In genomic region chr2:239889641-239890055, GRCh38 we compare ENCODE assay signal across 18 cellular contexts.
A peak's percentile ranks its signal among the peaks of the same experiment; 100 is the strongest.
DNase-seq lines count a peak whose midpoint lies in the region; ATAC-seq and TF ChIP-seq lines count a peak whose summit lies in the region.
"Had no signal": no experiment of that assay in that cellular context is flagged by ENCODE, and none has a peak within 500 bp of the region (broad histone marks: within the 10 kb centered on the region; RNA-seq: fewer than 3 reads in every experiment).

No MANE protein-coding gene starts in this region.

- H3K36me3 ChIP-seq in stomach (no peaks in the 10 kb centered on the region), psoas muscle (ENCODE audit: insufficient read depth in 1 of 2, low read depth in 1 of 2) (no peaks in the 10 kb centered on the region)
- H3K36me3 ChIP-seq: colonic mucosa, tibial nerve had no signal

- no peak for TF ChIP-seq POLR2A in stomach (IDR thresholded peaks at IDR 0.05)

- ATAC-seq in left lobe of liver (no peak), psoas muscle (no peak)
- ATAC-seq: activated CD8-positive, alpha-beta T cell treated with anti-CD3 and anti-CD28 coated beads, Interleukin-2, amount 10 ng/mL, durations not matched to agents 7 days and 5 days; activated naive CD4-positive, alpha-beta T cell treated with anti-CD3 and anti-CD28 coated beads, Interleukin-2, amount 50 U/mL, for 72 hours; activated T-cell treated with anti-CD3 and anti-CD28 coated beads, Interleukin-2, amount 50 U/mL, for 72 hours; CD8-positive, alpha-beta T cell; SK-N-SH treated with all-trans-retinoic acid at 6 μM for 48 hours had no signal

- H3K27me3 ChIP-seq in stomach (no peaks in the 10 kb centered on the region), psoas muscle (ENCODE audit: insufficient read depth in 3 of 3, low read length in 2 of 3) (peaks cover 0 to 1% (median 0%) of the 10 kb centered on the region in 3 donors)
- H3K27me3 ChIP-seq: colonic mucosa, hepatocyte, tibial nerve had no signal

- H3K4me3 ChIP-seq in stomach: no peak overlapping the region
- no peak overlapping the region for H3K4me3 ChIP-seq in psoas muscle
- H3K4me3 ChIP-seq: colonic mucosa, hepatocyte, tibial nerve had no signal

- intact Hi-C loops in stomach (cut with DNase I; ENCODE audit: low total_unique reads): loop anchor here (10.0 kb wide), 1 partner anchor 855 kb away; no protein-coding TSS in a partner anchor
- intact Hi-C loops in psoas muscle (cut with DNase I): loop anchor here (10.0 kb wide), 3 partner anchors 195 to 855 kb away; no protein-coding TSS in a partner anchor

- no peak for TF ChIP-seq EP300 in stomach (IDR thresholded peaks at IDR 0.05)

- peak overlapping the region; percentile 3 for H3K27ac ChIP-seq in angular gyrus (ENCODE audit: low read depth, low read length)
- H3K27ac ChIP-seq in stomach: no peak overlapping the region
- H3K27ac ChIP-seq in psoas muscle: no peak overlapping the region
- H3K27ac ChIP-seq: colonic mucosa, hepatocyte, tibial nerve had no signal

- WGBS in stomach, 5 donors: 61 to 77% (median 73%) methylated on average over 7 to 8 of the region's 8 CpGs
- WGBS in psoas muscle, 3 donors: 24 to 33% (median 32%) methylated on average over 8 of the region's 8 CpGs

- H3K9me3 ChIP-seq in stomach (peaks cover 4 to 24% (median 16%) of the 10 kb centered on the region in 4 donors), psoas muscle (peaks cover 15% of the 10 kb centered on the region)
- H3K9me3 ChIP-seq: colonic mucosa had no signal

- no peaks in the 10 kb centered on the region for H3K4me1 ChIP-seq in stomach
- H3K4me1 ChIP-seq in psoas muscle: no peaks in the 10 kb centered on the region
- H3K4me1 ChIP-seq: colonic mucosa had no signal

- peak; percentile 35 for DNase-seq in ecto neural progenitor cell (ENCODE audit: low spot score)
- DNase-seq in left lobe of liver (ENCODE audit: low spot score): peak; percentile 41
- DNase-seq in stomach: peak; percentile 20
- DNase-seq in psoas muscle: no peak
- no peak for DNase-seq in SIG-M5 (lab: John Stamatoyannopoulos, UW)
- DNase-seq in activated CD4-positive, alpha-beta T cell treated with anti-CD3 and anti-CD28 coated beads, Interleukin-2, amount 50 U/mL, for 4 hours: no peak
- DNase-seq: activated CD8-positive, alpha-beta T cell treated with anti-CD3 and anti-CD28 coated beads, Interleukin-2, amount 10 ng/mL, durations not matched to agents 7 days and 5 days; activated T-cell treated with anti-CD3 and anti-CD28 coated beads, Interleukin-2, amount 50 U/mL, for 72 hours; CD8-positive, alpha-beta T cell; colonic mucosa; DMS79; NCI-H1930; stimulated activated naive CD4-positive, alpha-beta T cell treated with Interleukin-2 at 50 U/mL for 16 hours had no signal

- TF ChIP-seq CTCF in stomach (IDR thresholded peaks at IDR 0.05): no peak
- TF ChIP-seq CTCF in psoas muscle (IDR thresholded peaks at IDR 0.05): no peak

Comparison
In these comparisons a context has a peak if more than half of its experiments do, and no peak if none do; other contexts are left out.
1. DNase-seq: peak in ecto neural progenitor cell (single experiment), left lobe of liver (single experiment) and stomach (single experiment); none in psoas muscle (0 of 2), SIG-M5 (single experiment) and activated CD4-positive, alpha-beta T cell treated with anti-CD3 and anti-CD28 coated beads, Interleukin-2, amount 50 U/mL, for 4 hours (0 of 2).